ENCODE assay signal across 23 cellular contexts in genomic region chr1:41588334-41588875, GRCh38.
"Had no signal": no experiment of that assay in that cellular context is flagged by ENCODE, and none has a peak within 500 bp of the region (broad histone marks: within the 10 kb centered on the region; RNA-seq: fewer than 3 reads in every experiment).

No MANE protein-coding gene starts in this region.

- H3K27ac Mint-ChIP-seq: nephron progenitor cell; stimulated activated naive B cell treated with anti-CD40 and anti-IgM and Interleukin-4, amounts not matched to agents 10 μg/mL and 1 μg/mL and 100 μg/mL, for 72 hours; type B pancreatic cell had no signal

- H3K27me3 Mint-ChIP-seq: naive thymus-derived CD4-positive, alpha-beta T cell; stimulated activated naive B cell treated with anti-CD40 and anti-IgM and Interleukin-4, amounts not matched to agents 10 μg/mL and 1 μg/mL and 100 μg/mL, for 72 hours; type B pancreatic cell had no signal

- H2AFZ ChIP-seq: hepatocyte had no signal

- ATAC-seq: foreskin keratinocyte; left colon; left ventricle myocardium superior; naive thymus-derived CD4-positive, alpha-beta T cell; sciatic nerve; stimulated activated naive B cell treated with anti-CD40 and anti-IgM and Interleukin-4, amounts not matched to agents 10 μg/mL and 1 μg/mL and 100 μg/mL, for 72 hours had no signal

- H3K36me3 ChIP-seq: colonic mucosa, neutrophil, thyroid gland, uterus had no signal

- H3K4me2 ChIP-seq: hepatocyte had no signal

- H3K4me3 ChIP-seq: colonic mucosa, hepatocyte, lung, spleen, suprapubic skin, thyroid gland, uterus had no signal

- H3K79me2 ChIP-seq: hepatocyte had no signal

- H3K4me3 Mint-ChIP-seq: naive thymus-derived CD4-positive, alpha-beta T cell; nephron progenitor cell; stimulated activated naive B cell treated with anti-CD40 and anti-IgM and Interleukin-4, amounts not matched to agents 10 μg/mL and 1 μg/mL and 100 μg/mL, for 72 hours; type B pancreatic cell had no signal

- H3K9me3 Mint-ChIP-seq: nephron progenitor cell, type B pancreatic cell had no signal

- DNase-seq: colonic mucosa; dermis blood vessel endothelial cell; erythroblast; foreskin keratinocyte; left colon; left ventricle myocardium superior; mesenchymal stem cell; nephron progenitor cell; spleen; stimulated activated CD4-positive, alpha-beta T cell treated with anti-CD3 and anti-CD28 coated beads, Interleukin-15, amount 100 ng/mL, for 24 hours; stimulated activated CD4-positive, alpha-beta T cell treated with anti-CD3 and anti-CD28 coated beads, Interleukin-1b, Interleukin-23, amount 100 ng/mL, for 48 hours; stimulated activated CD4-positive, alpha-beta T cell treated with anti-CD3 and anti-CD28 coated beads, Interleukin-4, amount 100 ng/mL, for 24 hours; stimulated activated naive B cell treated with anti-CD40 and anti-IgM and Interleukin-4, amounts not matched to agents 10 μg/mL and 1 μg/mL and 100 μg/mL, for 72 hours; thyroid gland; uterus had no signal

- H3K9me3 ChIP-seq: colonic mucosa, neutrophil, suprapubic skin, thyroid gland, uterus had no signal

- H3K36me3 Mint-ChIP-seq: type B pancreatic cell had no signal

- H3K27ac ChIP-seq: colonic mucosa, foreskin keratinocyte, hepatocyte, neutrophil, spleen, suprapubic skin, thyroid gland, uterus had no signal

- H3K4me1 ChIP-seq: colonic mucosa, foreskin keratinocyte, spleen, suprapubic skin, thyroid gland, uterus had no signal

- H3K27me3 ChIP-seq: colonic mucosa, hepatocyte, neutrophil, spleen, suprapubic skin, thyroid gland, uterus had no signal

- FAIRE-seq: endothelial cell of umbilical vein had no signal
